Comparison of ENCODE assay signal across 8 cellular contexts in genomic region chr6:26311385-26312095, GRCh38. TPM values are rescaled to one million over a fixed set of nuclear protein-coding genes. Genes with fewer than 3 reads are reported as not detected.
DNase-seq lines count a peak whose midpoint lies in the region; ATAC-seq and TF ChIP-seq lines count a peak whose summit lies in the region.

No MANE protein-coding gene starts in this region.

- peaks cover 11% of the 10 kb centered on the region for H3K27me3 Mint-ChIP-seq in activated naive CD8-positive, alpha-beta T cell treated with anti-CD3 and anti-CD28 coated beads, Interleukin-2, amount 50 U/mL, for 24 hours

- peak; percentile 22 for DNase-seq in GM03348 (ENCODE audit: low spot score)
- DNase-seq in RWPE2 (ENCODE audit: low spot score): no peak
- DNase-seq in activated naive CD8-positive, alpha-beta T cell treated with anti-CD3 and anti-CD28 coated beads, Interleukin-2, amount 50 U/mL, for 24 hours: peak; percentile 59
- DNase-seq in left ventricle myocardium superior: no peak
- DNase-seq in renal cortical epithelial cell (ENCODE audit: low read depth): peak; percentile 73
- DNase-seq in HuH-7 (ENCODE audit: low spot score): no peak

- H3K4me3 Mint-ChIP-seq in activated naive CD8-positive, alpha-beta T cell treated with anti-CD3 and anti-CD28 coated beads, Interleukin-2, amount 50 U/mL, for 24 hours: peak overlapping the region; percentile 85

- H3K4me3 ChIP-seq in Loucy (ENCODE audit: low read length, poor library complexity, severe bottlenecking) (peak overlapping the region; percentile 81), RWPE2 (ENCODE audit: severe bottlenecking) (peak overlapping the region; percentile 45)

- H3K27me3 ChIP-seq in Loucy (ENCODE audit: insufficient read depth, low read length, poor library complexity, severe bottlenecking): no peaks in the 10 kb centered on the region
- H3K27me3 ChIP-seq in RWPE2 (ENCODE audit: insufficient read depth, poor library complexity, severe bottlenecking): no peaks in the 10 kb centered on the region

- no peaks in the 10 kb centered on the region for H3K79me2 ChIP-seq in Loucy (ENCODE audit: insufficient read depth, low read length)

- H4K20me1 ChIP-seq in Loucy (ENCODE audit: insufficient read depth, low read length, poor library complexity, severe bottlenecking): no peaks in the 10 kb centered on the region

- peak overlapping the region; percentile 45 for H3K27ac ChIP-seq in RWPE2 (ENCODE audit: poor library complexity, severe bottlenecking)

- H3K4me2 ChIP-seq in Loucy (ENCODE audit: low read depth, low read length, poor library complexity, severe bottlenecking): peak overlapping the region; percentile 68

- peak overlapping the region; percentile 93 for H3K27ac Mint-ChIP-seq in activated naive CD8-positive, alpha-beta T cell treated with anti-CD3 and anti-CD28 coated beads, Interleukin-2, amount 50 U/mL, for 24 hours

- no peaks in the 10 kb centered on the region for H3K9me2 ChIP-seq in Loucy (replicated peaks; ENCODE audit: low read depth, low read length)

- H3K9me3 ChIP-seq in Loucy (ENCODE audit: insufficient read depth, low read depth, low read length) (no peaks in the 10 kb centered on the region), RWPE2 (ENCODE audit: severe bottlenecking) (no peaks in the 10 kb centered on the region)

- H2AFZ ChIP-seq in Loucy (ENCODE audit: low read length): no peak overlapping the region

- TF ChIP-seq CTCF in Loucy (conservative IDR thresholded peaks at IDR 0.05; ENCODE audit: low read length): peak; percentile 17; the same call in 1 of the 2 replicates
- TF ChIP-seq CTCF in RWPE2 (IDR thresholded peaks at IDR 0.05; ENCODE audit: poor library complexity, severe bottlenecking): peak; percentile 13

- H3K4me1 ChIP-seq in Loucy (ENCODE audit: insufficient read depth, low read length, poor library complexity, severe bottlenecking): peaks cover 51% of the 10 kb centered on the region
- peaks cover 11% of the 10 kb centered on the region for H3K4me1 ChIP-seq in RWPE2 (ENCODE audit: insufficient read depth, poor library complexity, severe bottlenecking)

- no peaks in the 10 kb centered on the region for H3K36me3 ChIP-seq in Loucy (ENCODE audit: insufficient read depth, low read length)
- H3K36me3 ChIP-seq in RWPE2 (ENCODE audit: low read depth): no peaks in the 10 kb centered on the region

- 0 out of 2 replicates have a peak, but pooled peaks cover 6% of the 10 kb centered on the region for H3F3A ChIP-seq in Loucy (ENCODE audit: low read depth)

- intact Hi-C loops in left ventricle myocardium superior (cut with micrococcal nuclease): no loop called here

- peak overlapping the region; percentile 36 for H3K9ac ChIP-seq in Loucy (ENCODE audit: low read depth, low read length, poor library complexity, severe bottlenecking)

- H3K9me3 Mint-ChIP-seq in activated naive CD8-positive, alpha-beta T cell treated with anti-CD3 and anti-CD28 coated beads, Interleukin-2, amount 50 U/mL, for 24 hours: no peaks in the 10 kb centered on the region

- ATAC-seq in RWPE2 (ENCODE audit: low read depth): peak; percentile 47
- ATAC-seq in activated naive CD8-positive, alpha-beta T cell treated with anti-CD3 and anti-CD28 coated beads, Interleukin-2, amount 50 U/mL, for 24 hours: peak; percentile 48
- peak; percentile 81 for ATAC-seq in left ventricle myocardium superior
- ATAC-seq in GM21367 (IDR thresholded peaks at IDR 0.05; ENCODE audit: unreplicated experiment): no peak

- peaks cover 56% of the 10 kb centered on the region for H3K4me1 Mint-ChIP-seq in activated naive CD8-positive, alpha-beta T cell treated with anti-CD3 and anti-CD28 coated beads, Interleukin-2, amount 50 U/mL, for 24 hours

- peaks cover 6% of the 10 kb centered on the region for H3K36me3 Mint-ChIP-seq in activated naive CD8-positive, alpha-beta T cell treated with anti-CD3 and anti-CD28 coated beads, Interleukin-2, amount 50 U/mL, for 24 hours (ENCODE audit: low read depth)

RNA-seq across cellular contexts. Expression of gene BTN3A2, which starts 53.5 kb away (rescaled TPM):
- total RNA-seq in left ventricle myocardium superior: 15.5 TPM
- 22.7 and 24.3 TPM in 2 replicates for total RNA-seq in renal cortical epithelial cell

Comparison
In these comparisons a context has a peak if more than half of its experiments do, and no peak if none do; other contexts are left out.
1. DNase-seq: peak in GM03348 (single experiment), activated naive CD8-positive, alpha-beta T cell treated with anti-CD3 and anti-CD28 coated beads, Interleukin-2, amount 50 U/mL, for 24 hours (single experiment) and renal cortical epithelial cell (single experiment); none in RWPE2 (single experiment), left ventricle myocardium superior (single experiment) and HuH-7 (single experiment).